18 cellular contexts compared by ENCODE assay signal in genomic region chr18:35099911-35100310, GRCh38.
"Had no signal": no experiment of that assay in that cellular context is flagged by ENCODE, and none has a peak within 500 bp of the region (broad histone marks: within the 10 kb centered on the region; RNA-seq: fewer than 3 reads in every experiment).

No MANE protein-coding gene starts in this region.

- H3K27ac ChIP-seq: breast epithelium, gastroesophageal sphincter, heart right ventricle, left ventricle myocardium inferior, neutrophil, right atrium auricular region, transverse colon had no signal

- H3K9me3 ChIP-seq: breast epithelium, gastroesophageal sphincter, heart right ventricle, left ventricle myocardium inferior, neutrophil, right atrium auricular region, transverse colon had no signal

- H3K4me3 ChIP-seq: breast epithelium, gastroesophageal sphincter, heart right ventricle, left ventricle myocardium inferior, right atrium auricular region, transverse colon had no signal

- FAIRE-seq: small intestine had no signal

- H3K4me1 ChIP-seq: breast epithelium, transverse colon had no signal

- ATAC-seq: gastroesophageal sphincter; heart right ventricle; natural killer cell; stimulated activated naive CD8-positive, alpha-beta T cell treated with anti-CD3 and anti-CD28 coated beads, Interleukin-15, Interleukin-2, amounts not matched to agents 100 U/mL and 50 U/mL, for 24 hours had no signal

- DNase-seq: activated CD4-positive, alpha-beta T cell treated with anti-CD3 and anti-CD28 coated beads, Interleukin-2, amount 50 U/mL, for 1 hour; activated CD8-positive, alpha-beta memory T cell treated with anti-CD3 and anti-CD28 coated beads for 24 hours; activated gamma-delta T cell treated with Interleukin-2 at 50 U/mL for 16 hours; anterior cingulate cortex; dermis blood vessel endothelial cell; heart right ventricle; left ventricle myocardium inferior; natural killer cell; small intestine; stimulated activated CD4-positive, alpha-beta T cell treated with anti-CD3 and anti-CD28 coated beads, Interleukin-4, amount 100 ng/mL, for 4 hours; stimulated activated CD8-positive, alpha-beta memory T cell treated with anti-CD3 and anti-CD28 coated beads, Interleukin-4, amount 100 ng/mL, for 48 hours; stimulated activated naive CD8-positive, alpha-beta T cell treated with anti-CD3 and anti-CD28 coated beads, Interleukin-15, Interleukin-2, amounts not matched to agents 100 U/mL and 50 U/mL, for 24 hours; SW 1271; transverse colon had no signal

- H3K36me3 ChIP-seq: breast epithelium had no signal

- H3K27me3 ChIP-seq: breast epithelium, gastroesophageal sphincter, heart right ventricle, neutrophil, right atrium auricular region, transverse colon had no signal
